ENCODE assay signal across 17 cellular contexts in the genomic region with DNA sequence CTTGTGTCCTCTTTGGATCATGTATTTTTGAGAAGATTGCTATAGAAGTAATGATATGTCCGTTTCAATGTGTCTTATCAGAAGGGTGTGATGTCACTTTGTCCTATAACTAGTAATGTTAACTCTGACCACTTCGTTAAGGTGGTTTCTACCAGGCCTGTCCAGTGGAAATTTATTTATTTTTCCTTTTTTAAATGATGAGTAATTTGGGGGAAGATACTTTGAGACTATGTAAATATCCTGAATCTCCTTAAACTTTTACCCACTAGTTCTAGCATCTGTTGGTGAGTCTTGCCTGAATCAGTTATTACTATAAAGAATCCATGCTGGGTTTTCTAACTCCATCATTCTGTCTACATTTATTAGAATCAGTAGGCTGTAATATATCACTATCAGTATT. TPM values are rescaled to one million over a fixed set of nuclear protein-coding genes. Genes with fewer than 3 reads are reported as not detected.
DNase-seq lines count a peak whose midpoint lies in the region; ATAC-seq and TF ChIP-seq lines count a peak whose summit lies in the region.
"Had no signal": no experiment of that assay in that cellular context is flagged by ENCODE, and none has a peak within 500 bp of the region (broad histone marks: within the 10 kb centered on the region; RNA-seq: fewer than 3 reads in every experiment).

No MANE protein-coding gene starts in this region.

- H2AK9ac ChIP-seq in IMR-90 (replicated peaks; ENCODE audit: low read depth, low read length, poor library complexity): no peak overlapping the region

- peaks cover 22 to 58% of the 10 kb centered on the region in 2 experiments for H3K79me1 ChIP-seq in IMR-90 (ENCODE audit: low read depth in 1 of 2, low read length in 2 of 2)

- H2AFZ ChIP-seq in IMR-90 (replicated peaks; ENCODE audit: low read length, poor library complexity): no peak overlapping the region

- CTCF ChIA-PET in CD8-positive, alpha-beta T cell (lab: Charles Lee): no interaction called here
- CTCF ChIA-PET in IMR-90 (lab: Yijun Ruan, JAX): no interaction called here
- CTCF ChIA-PET in naive thymus-derived CD4-positive, alpha-beta T cell (lab: Charles Lee): interaction anchor here (0.7 kb wide), 1 partner anchor 556 kb away, joined by 3 read pairs; no protein-coding TSS in a partner anchor

- no peak for TF ChIP-seq POLR2A in IMR-90 (IDR thresholded peaks at IDR 0.05; ENCODE audit: low read depth, low read length)
- no peak for TF ChIP-seq POLR2A in adrenal gland (IDR thresholded peaks at IDR 0.05)

- H3K36me3 Mint-ChIP-seq in CD8-positive, alpha-beta T cell: peaks cover 33% of the 10 kb centered on the region
- H3K36me3 Mint-ChIP-seq in activated T-helper 17 cell treated with anti-CD3 and anti-CD28 coated beads, Interleukin-2, amount 50 U/mL, for 72 hours (ENCODE audit: low read depth): peaks cover 65% of the 10 kb centered on the region
- peaks cover 0 to 38% (median 15%) of the 10 kb centered on the region in 5 donors for H3K36me3 Mint-ChIP-seq in naive thymus-derived CD4-positive, alpha-beta T cell

- H3K27ac Mint-ChIP-seq in CD8-positive, alpha-beta T cell: peak overlapping the region; percentile 69
- H3K27ac Mint-ChIP-seq in activated T-helper 17 cell treated with anti-CD3 and anti-CD28 coated beads, Interleukin-2, amount 50 U/mL, for 72 hours: peak overlapping the region; percentile 77
- H3K27ac Mint-ChIP-seq in naive thymus-derived CD4-positive, alpha-beta T cell: peak overlapping the region in 6 of 9 donors; percentile 24 to 88 (median 60)

- peak overlapping the region; percentile 16 for H2BK120ac ChIP-seq in IMR-90 (ENCODE audit: low read depth, low read length)

- no peak overlapping the region for H2BK20ac ChIP-seq in IMR-90 (ENCODE audit: low read depth, low read length)

- H4K91ac ChIP-seq in IMR-90 (ENCODE audit: insufficient read depth, low read depth, low read length): no peak overlapping the region

- H3K27me3 Mint-ChIP-seq in CD8-positive, alpha-beta T cell (ENCODE audit: low read depth): no peaks in the 10 kb centered on the region
- no peaks in the 10 kb centered on the region for H3K27me3 Mint-ChIP-seq in activated T-helper 17 cell treated with anti-CD3 and anti-CD28 coated beads, Interleukin-2, amount 50 U/mL, for 72 hours
- no peaks in the 10 kb centered on the region for H3K27me3 Mint-ChIP-seq in naive thymus-derived CD4-positive, alpha-beta T cell

- TF ChIP-seq CTCF in CD8-positive, alpha-beta T cell (IDR thresholded peaks at IDR 0.05): no peak
- TF ChIP-seq CTCF in IMR-90 (conservative IDR thresholded peaks at IDR 0.05; ENCODE audit: low read depth, low read length): no peak
- no peak for TF ChIP-seq CTCF in adrenal gland (IDR thresholded peaks at IDR 0.05)

- no peak overlapping the region for H3K4me3 Mint-ChIP-seq in CD8-positive, alpha-beta T cell
- H3K4me3 Mint-ChIP-seq in activated T-helper 17 cell treated with anti-CD3 and anti-CD28 coated beads, Interleukin-2, amount 50 U/mL, for 72 hours: no peak overlapping the region
- H3K4me3 Mint-ChIP-seq in naive thymus-derived CD4-positive, alpha-beta T cell: no peak overlapping the region

- H3K27ac ChIP-seq in CD8-positive, alpha-beta T cell (ENCODE audit: low read depth, low read length): no peak overlapping the region
- H3K27ac ChIP-seq in IMR-90 (ENCODE audit: insufficient read depth, low read length) (no peak overlapping the region), adrenal gland (no peak overlapping the region)
- H3K27ac ChIP-seq in naive thymus-derived CD4-positive, alpha-beta T cell (ENCODE audit: low read depth, low read length): peak overlapping the region; percentile 25
- H3K27ac ChIP-seq: BLaER1 had no signal

- intact Hi-C loops in CD8-positive, alpha-beta T cell (cut with DNase I, micrococcal nuclease): no loop called here
- intact Hi-C loops in IMR-90 (cut with micrococcal nuclease) (no loop called here), adrenal gland (cut with DNase I) (no loop called here)
- intact Hi-C loops in naive thymus-derived CD4-positive, alpha-beta T cell (cut with micrococcal nuclease): no loop called here

- H4K8ac ChIP-seq in IMR-90 (ENCODE audit: low read depth in 2 of 2, low read length in 2 of 2): no peak overlapping the region

- in situ Hi-C loops in IMR-90 (cut with MboI; ENCODE audit: low sequenced_read_pairs): no loop called here

- H3K23ac ChIP-seq in IMR-90 (ENCODE audit: low read depth, low read length): no peak overlapping the region

- peaks cover 10% of the 10 kb centered on the region for H3K36me3 ChIP-seq in CD8-positive, alpha-beta T cell (ENCODE audit: insufficient read depth, low read length)
- H3K36me3 ChIP-seq in IMR-90 (ENCODE audit: control insufficient read depth, insufficient read depth, low read length): peaks cover 5% of the 10 kb centered on the region
- peaks cover 0 to 12% (median 7%) of the 10 kb centered on the region in 3 experiments for H3K36me3 ChIP-seq in naive thymus-derived CD4-positive, alpha-beta T cell (ENCODE audit: control insufficient read depth in 2 of 3, insufficient read depth in 3 of 3, low read length in 3 of 3)
- peaks cover 0 to 11% of the 10 kb centered on the region in 2 donors for H3K36me3 ChIP-seq in adrenal gland (replicated peaks in 1 of 2)

- no peak overlapping the region for H3K4me3 ChIP-seq in CD8-positive, alpha-beta T cell (ENCODE audit: low read depth, low read length)
- H3K4me3 ChIP-seq in IMR-90 (ENCODE audit: insufficient read depth, low read depth, low read length): no peak overlapping the region
- H3K4me3 ChIP-seq in naive thymus-derived CD4-positive, alpha-beta T cell (ENCODE audit: low read length): no peak overlapping the region
- H3K4me3 ChIP-seq in adrenal gland: no peak overlapping the region
- H3K4me3 ChIP-seq: BLaER1, GM12878 had no signal

- no peak overlapping the region for H3K14ac ChIP-seq in IMR-90 (replicated peaks; ENCODE audit: low read depth, low read length)

- no peak overlapping the region for H2AK5ac ChIP-seq in IMR-90 (ENCODE audit: low read depth, low read length)

- no peaks in the 10 kb centered on the region for H3K9me3 Mint-ChIP-seq in CD8-positive, alpha-beta T cell
- H3K9me3 Mint-ChIP-seq in activated T-helper 17 cell treated with anti-CD3 and anti-CD28 coated beads, Interleukin-2, amount 50 U/mL, for 72 hours: no peaks in the 10 kb centered on the region
- H3K9me3 Mint-ChIP-seq in naive thymus-derived CD4-positive, alpha-beta T cell: no peaks in the 10 kb centered on the region

- BruUV-seq in IMR-90 (replicated peaks; lab: Mats Ljungman, UMichigan): no TSS peak

- POLR2A ChIA-PET in CD8-positive, alpha-beta T cell (lab: Charles Lee): no interaction called here
- POLR2A ChIA-PET in IMR-90 (lab: Charles Lee; ENCODE audit: unreplicated experiment): no interaction called here
- POLR2A ChIA-PET in naive thymus-derived CD4-positive, alpha-beta T cell (lab: Charles Lee): no interaction called here

- H3K4me1 ChIP-seq in CD8-positive, alpha-beta T cell (ENCODE audit: insufficient read depth, low read length): peaks cover 22% of the 10 kb centered on the region
- H3K4me1 ChIP-seq in IMR-90 (ENCODE audit: control insufficient read depth, insufficient read depth, low read length) (peaks cover 8% of the 10 kb centered on the region), adrenal gland (replicated peaks in 1 of 2) (peaks cover 3 to 24% of the 10 kb centered on the region in 2 donors)
- peaks cover 17 to 19% of the 10 kb centered on the region in 2 donors for H3K4me1 ChIP-seq in naive thymus-derived CD4-positive, alpha-beta T cell (ENCODE audit: control insufficient read depth in 2 of 2, insufficient read depth in 2 of 2, low read length in 2 of 2)
- H3K4me1 ChIP-seq: Caco-2 had no signal

- H3K27me3 ChIP-seq in CD8-positive, alpha-beta T cell (ENCODE audit: insufficient read depth, low read length): no peaks in the 10 kb centered on the region
- H3K27me3 ChIP-seq in IMR-90 (ENCODE audit: control insufficient read depth, insufficient read depth, low read length): no peaks in the 10 kb centered on the region
- no peaks in the 10 kb centered on the region for H3K27me3 ChIP-seq in naive thymus-derived CD4-positive, alpha-beta T cell (ENCODE audit: control insufficient read depth in 2 of 2, insufficient read depth in 2 of 2, low read length in 2 of 2)
- H3K27me3 ChIP-seq in adrenal gland: no peaks in the 10 kb centered on the region
- H3K27me3 ChIP-seq: BLaER1 had no signal

- no peak for ATAC-seq in CD8-positive, alpha-beta T cell
- peak; percentile 85 for ATAC-seq in IMR-90 (ENCODE audit: low read depth)
- no peak for ATAC-seq in activated T-helper 17 cell treated with anti-CD3 and anti-CD28 coated beads, Interleukin-2, amount 50 U/mL, for 72 hours (replicated peaks)
- ATAC-seq in naive thymus-derived CD4-positive, alpha-beta T cell: no peak
- no peak for ATAC-seq in GM19397 (IDR thresholded peaks at IDR 0.05; ENCODE audit: unreplicated experiment)
- ATAC-seq: GM12878 had no signal

- H4K20me1 ChIP-seq in IMR-90 (ENCODE audit: insufficient read depth, low read length): peaks cover 33% of the 10 kb centered on the region

- no peak overlapping the region for H3K9ac ChIP-seq in IMR-90 (ENCODE audit: low read depth, low read length)
- H3K9ac ChIP-seq: BLaER1 had no signal

- H3K18ac ChIP-seq in IMR-90 (ENCODE audit: low read depth, low read length): no peak overlapping the region

- DNase-seq in CD8-positive, alpha-beta T cell: no peak
- DNase-seq in IMR-90: peak; percentile 68
- DNase-seq in naive thymus-derived CD4-positive, alpha-beta T cell: no peak
- DNase-seq in activated CD4-positive, alpha-beta T cell treated with anti-CD3 and anti-CD28 coated beads, Interleukin-2, amount 50 U/mL, for 1 hour: no peak
- DNase-seq in adrenal gland: no peak
- no peak for DNase-seq in NCI-H526 (lab: John Stamatoyannopoulos, UW)
- DNase-seq: Caco-2, MM.1S, NCI-H1105, NCI-H187, NCI-H2171 treated with DMSO at 0.1 percent for 48 hours, NCI-H510A, SHP77 treated with DMSO at 0.1 percent for 48 hours had no signal

- H3K4ac ChIP-seq in IMR-90 (ENCODE audit: low read depth, low read length): 0 out of 2 replicates have a peak overlapping the region, but pooled peaks have one; percentile 15

- dilution Hi-C loops in IMR-90 (cut with HindIII; ENCODE audit: low sequenced_read_pairs, unreplicated experiment): no loop called here

- no peak overlapping the region for H3K56ac ChIP-seq in IMR-90 (ENCODE audit: extremely low read depth, insufficient read depth, low read length)

- H3K9me3 ChIP-seq in CD8-positive, alpha-beta T cell (ENCODE audit: low read length): no peaks in the 10 kb centered on the region
- H3K9me3 ChIP-seq in IMR-90 (ENCODE audit: control insufficient read depth, insufficient read depth, low read length): no peaks in the 10 kb centered on the region
- H3K9me3 ChIP-seq in naive thymus-derived CD4-positive, alpha-beta T cell (ENCODE audit: control insufficient read depth in 2 of 3, low read length in 3 of 3): no peaks in the 10 kb centered on the region
- H3K9me3 ChIP-seq in adrenal gland (replicated peaks in 1 of 3): no peaks in the 10 kb centered on the region
- H3K9me3 ChIP-seq: BLaER1, Caco-2 had no signal

- H3K4me2 ChIP-seq in IMR-90 (ENCODE audit: low read depth, low read length): peak overlapping the region; percentile 59; the same call in 1 of the 2 replicates
- H3K4me2 ChIP-seq: BLaER1 had no signal

- peaks cover 8% of the 10 kb centered on the region for H3K9me1 ChIP-seq in IMR-90 (ENCODE audit: insufficient read depth, low read length)

- no CpG with 5 or more reads among the region's 2 CpGs for WGBS in IMR-90 (ENCODE audit: extremely low coverage in 2 of 2, insufficient read length in 1 of 2), 2 experiments
- 62 to 79% (median 78%) methylated on average over 2 of the region's 2 CpGs for WGBS in adrenal gland, 4 donors

- no peak overlapping the region for H4K5ac ChIP-seq in IMR-90 (ENCODE audit: low read depth, low read length)

- H2BK15ac ChIP-seq in IMR-90 (ENCODE audit: low read depth, low read length): no peak overlapping the region

- H2BK5ac ChIP-seq in IMR-90 (ENCODE audit: low read depth, low read length, poor library complexity, severe bottlenecking): peak overlapping the region; percentile 51

- H3K4me1 Mint-ChIP-seq in CD8-positive, alpha-beta T cell (ENCODE audit: low read depth): peaks cover 61% of the 10 kb centered on the region
- H3K4me1 Mint-ChIP-seq in activated T-helper 17 cell treated with anti-CD3 and anti-CD28 coated beads, Interleukin-2, amount 50 U/mL, for 72 hours: peaks cover 31% of the 10 kb centered on the region
- peaks cover 34 to 70% (median 62%) of the 10 kb centered on the region in 7 donors for H3K4me1 Mint-ChIP-seq in naive thymus-derived CD4-positive, alpha-beta T cell

- no peak for TF ChIP-seq RAD21 in IMR-90 (IDR thresholded peaks at IDR 0.05; ENCODE audit: low read length)

RNA-seq across cellular contexts. Expression of a gene that starts 15.3 kb away (rescaled TPM):
- 10 to 100 TPM; 53.1 to 53.9 TPM for total RNA-seq in CD8-positive, alpha-beta T cell
- total RNA-seq in IMR-90 (2012; rRNA removed) (4.3 and 5.3 TPM in 2 replicates), adrenal gland (10 to 100 TPM; 14.5 to 42.4 (median 29.5) TPM)
- polyA plus RNA-seq in IMR-90 (2012; rRNA removed) (10.3 and 11.4 TPM in 2 replicates), adrenal gland (10 to 100 TPM; 22.5 to 43.2 (median 28.6) TPM)
- 5.7 and 6.6 TPM in 2 replicates for polyA plus RNA-seq in IMR-90 (2012; cell fraction: cytosol; rRNA removed)
- polyA plus RNA-seq in IMR-90 (2012; cell fraction: nucleus; rRNA removed; ENCODE audit: low replicate concordance): 20.1 and 26.9 TPM in 2 replicates
- total RNA-seq in activated T-helper 17 cell treated with anti-CD3 and anti-CD28 coated beads, Interleukin-2, amount 50 U/mL, for 72 hours: 10 to 100 TPM; 47.1 to 60.0 TPM
- total RNA-seq in naive thymus-derived CD4-positive, alpha-beta T cell: 10 to 100 TPM; 62.2 to 86.8 (median 82.6) TPM
- 1 to 10 TPM; 2.8 to 6.0 TPM for polyA plus RNA-seq in naive thymus-derived CD4-positive, alpha-beta T cell

RNA-seq across cellular contexts. Expression of a gene that starts 36.0 kb away (rescaled TPM):
- total RNA-seq in CD8-positive, alpha-beta T cell: 10 to 100 TPM; 17.5 to 17.9 TPM
- total RNA-seq in IMR-90 (2012; rRNA removed) (11.4 and 14.0 TPM in 2 replicates), adrenal gland (10 to 100 TPM in 7 of 8 donors, 1 to 10 TPM in 1; 10.0 to 46.5 (median 24.5) TPM)
- polyA plus RNA-seq in IMR-90 (2012; rRNA removed) (33.1 and 36.7 TPM in 2 replicates), adrenal gland (10 to 100 TPM; 11.7 to 57.4 (median 56.0) TPM)
- 28.6 and 35.9 TPM in 2 replicates for polyA plus RNA-seq in IMR-90 (2012; cell fraction: cytosol; rRNA removed)
- polyA plus RNA-seq in IMR-90 (2012; cell fraction: nucleus; rRNA removed; ENCODE audit: low replicate concordance): 86.5 and 151 TPM in 2 replicates
- total RNA-seq in activated T-helper 17 cell treated with anti-CD3 and anti-CD28 coated beads, Interleukin-2, amount 50 U/mL, for 72 hours: 10 to 100 TPM; 31.5 to 75.2 TPM
- 10 to 100 TPM; 23.4 to 54.9 (median 49.2) TPM for total RNA-seq in naive thymus-derived CD4-positive, alpha-beta T cell
- 10 to 100 TPM; 15.0 to 37.1 TPM for polyA plus RNA-seq in naive thymus-derived CD4-positive, alpha-beta T cell
